In genomic region chr1:217433664-217434063, GRCh38 we compare ENCODE assay signal across 3 cellular contexts.
"Had no signal": no experiment of that assay in that cellular context is flagged by ENCODE, and none has a peak within 500 bp of the region (broad histone marks: within the 10 kb centered on the region; RNA-seq: fewer than 3 reads in every experiment).

No MANE protein-coding gene starts in this region.

- H3K4me3 ChIP-seq: GM12878 had no signal

- ATAC-seq: GM12878 had no signal

- DNase-seq: GDM1, GF-D8 had no signal
